Comparison of ENCODE assay signal across 8 cellular contexts in genomic region chr5:139293199-139293503, GRCh38. TPM values are rescaled to one million over a fixed set of nuclear protein-coding genes. Genes with fewer than 3 reads are reported as not detected.
DNase-seq lines count a peak whose midpoint lies in the region; ATAC-seq and TF ChIP-seq lines count a peak whose summit lies in the region.

No MANE protein-coding gene starts in this region.

- DNase-seq in BJ (ENCODE audit: low read depth) (no peak), coronary artery (ENCODE audit: low spot score) (no peak), natural killer cell (no peak), AG20443 (ENCODE audit: low spot score) (no peak), cerebellum (ENCODE audit: low spot score) (no peak), mucosa of gallbladder (ENCODE audit: low spot score) (no peak)

- no peaks in the 10 kb centered on the region for H3K9me3 Mint-ChIP-seq in natural killer cell

- peak overlapping the region; percentile 99 for H3K27ac ChIP-seq in KOPT-K1 (ENCODE audit: low read depth, low read length, poor library complexity, severe bottlenecking)
- peak overlapping the region; percentile 99 to 100 for H3K27ac ChIP-seq in coronary artery

- H3K4me1 Mint-ChIP-seq in natural killer cell = peaks cover 40 to 45% of the 10 kb centered on the region in 2 donors

- H3K27ac Mint-ChIP-seq in natural killer cell = peak overlapping the region; percentile 96 to 99

- no peaks in the 10 kb centered on the region for H3K36me3 ChIP-seq in BJ (ENCODE audit: control insufficient read depth, insufficient read depth, low read length)
- H3K36me3 ChIP-seq in KOPT-K1 (ENCODE audit: insufficient read depth, low read length) = peaks cover 5% of the 10 kb centered on the region; the same call in 1 of the 2 replicates

- ATAC-seq in natural killer cell = peak in 1 of 3 donors; percentile 0
- no peak for ATAC-seq in HG02970 (IDR thresholded peaks at IDR 0.05; ENCODE audit: low FRiP score, unreplicated experiment)

- no peaks in the 10 kb centered on the region for H3K27me3 ChIP-seq in BJ (ENCODE audit: control insufficient read depth, insufficient read depth, low read length)

- POLR2A ChIA-PET in BJ (lab: Charles Lee) = interaction anchor here (1.4 to 1.5 kb wide), 2 partner anchors 21 to 718 kb away, joined by 3 to 4 read pairs; partner anchors contain the start of gene HSPA9

- H3K4me3 ChIP-seq in BJ (ENCODE audit: low read depth, low read length) (peak overlapping the region; percentile 99), coronary artery (peak overlapping the region; percentile 88)

- CTCF ChIA-PET in BJ (lab: Yijun Ruan, JAX) = interaction anchor here (0.6 to 1.1 kb wide), 3 partner anchors 188 to 714 kb away, joined by 3 read pairs; no protein-coding TSS in a partner anchor

- no peak for TF ChIP-seq CTCF in BJ (IDR thresholded peaks at IDR 0.05; ENCODE audit: insufficient read depth, low read depth, low read length)
- no peak for TF ChIP-seq CTCF in coronary artery (IDR thresholded peaks at IDR 0.05)
- no peak for TF ChIP-seq CTCF in natural killer cell (IDR thresholded peaks at IDR 0.05)

- H3K36me3 Mint-ChIP-seq in natural killer cell = no peaks in the 10 kb centered on the region

- no peaks in the 10 kb centered on the region for H3K27me3 Mint-ChIP-seq in natural killer cell (ENCODE audit: low read depth in 2 of 2)

- no peaks in the 10 kb centered on the region for H3K9me3 ChIP-seq in KOPT-K1 (ENCODE audit: insufficient read depth, low read length, poor library complexity, severe bottlenecking)

- peak overlapping the region; percentile 96 for H3K4me3 Mint-ChIP-seq in natural killer cell

- intact Hi-C loops in natural killer cell (cut with micrococcal nuclease) = loop anchor here (1.0 to 10.0 kb wide), 4 partner anchors 48 to 718 kb away; partner anchors contain the start of genes HSPA9 and PAIP2

RNA-seq across cellular contexts. Expression of gene MATR3, which starts 0.4 kb away (rescaled TPM):
- polyA plus RNA-seq in BJ (2011; rRNA removed) = 76.5 and 97.0 TPM in 2 replicates
- 77.6 and 106 TPM in 2 replicates for polyA minus RNA-seq in BJ (2011; rRNA and poly(A)+ RNA removed)
- 100 to 1,000 TPM; 290 to 324 (median 297) TPM for total RNA-seq in natural killer cell
- 477 TPM for total RNA-seq in cerebellum
- total RNA-seq in mucosa of gallbladder = 161 TPM

RNA-seq across cellular contexts. Expression of gene PAIP2, which starts 48.5 kb away (rescaled TPM):
- polyA plus RNA-seq in BJ (2011; rRNA removed) = 35.4 and 65.2 TPM in 2 replicates
- 17.9 and 22.9 TPM in 2 replicates for polyA minus RNA-seq in BJ (2011; rRNA and poly(A)+ RNA removed)
- 100 to 1,000 TPM; 105 to 126 (median 110) TPM for total RNA-seq in natural killer cell
- total RNA-seq in cerebellum = 78.7 TPM
- total RNA-seq in mucosa of gallbladder = 73.3 TPM
